In the genomic region with DNA sequence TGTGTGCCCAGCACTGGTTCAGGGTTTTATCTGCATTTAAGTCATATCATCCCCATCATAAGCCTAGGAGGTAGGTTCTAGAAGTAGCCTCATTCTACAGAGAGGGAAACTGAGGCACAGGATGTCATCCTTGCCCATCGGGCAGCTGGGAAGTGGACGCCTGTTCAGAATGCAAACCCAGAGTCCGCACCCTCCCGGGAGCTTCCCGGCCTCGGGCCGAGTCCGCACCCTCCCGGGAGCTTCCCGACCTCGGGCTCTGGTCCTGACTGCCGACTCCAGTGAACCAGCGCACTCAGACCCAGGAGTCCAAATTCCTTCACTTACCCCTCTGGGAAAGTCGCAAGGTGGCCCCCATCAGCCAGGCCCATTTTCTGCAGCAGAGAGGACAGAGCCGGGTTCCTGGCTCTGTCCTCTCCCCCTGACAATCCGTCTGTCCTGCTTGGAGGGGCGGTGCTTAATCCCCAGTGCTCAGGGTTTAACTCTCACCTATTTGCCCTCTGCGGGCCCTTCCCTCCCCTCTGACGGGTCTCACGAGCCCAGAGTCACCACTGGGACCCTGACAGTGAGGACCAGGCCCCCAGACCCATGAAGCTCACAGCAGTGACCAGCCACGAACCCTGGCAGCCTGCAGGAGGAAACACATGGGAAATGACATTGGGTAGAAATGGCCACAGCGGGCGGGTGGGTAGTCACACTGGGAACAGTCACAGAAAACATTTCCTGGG, we compare ENCODE assay signal across 24 cellular contexts.
A peak's percentile ranks its signal among the peaks of the same experiment; 100 is the strongest.
DNase-seq lines count a peak whose midpoint lies in the region; TF ChIP-seq lines count a peak whose summit lies in the region.
"Had no signal": no experiment of that assay in that cellular context is flagged by ENCODE, and none has a peak within 500 bp of the region (broad histone marks: within the 10 kb centered on the region; RNA-seq: fewer than 3 reads in every experiment).

No MANE protein-coding gene starts in this region.

- H3K23ac ChIP-seq in neuronal stem cell (ENCODE audit: low read depth, low read length, poor library complexity), result no peak overlapping the region

- H3K9me3 Mint-ChIP-seq in chondrocyte (ENCODE audit: low read depth), result no peaks in the 10 kb centered on the region
- H3K9me3 Mint-ChIP-seq: CD4-positive, alpha-beta T cell; CD8-positive, alpha-beta T cell had no signal

- no CpG with 5 or more reads among the region's 23 CpGs for WGBS in neuronal stem cell (ENCODE audit: extremely low coverage in 2 of 2, insufficient read length in 2 of 2, insufficient replicate concordance in 1 of 2), 2 donors

- DNase-seq in NCI-H82 (lab: John Stamatoyannopoulos, UW) (peak; percentile 26), NCI-H82 treated with DMSO at 0.1 percent for 48 hours (lab: John Stamatoyannopoulos, UW; ENCODE audit: unreplicated experiment) (no peak), chondrocyte (ENCODE audit: low spot score) (peak; percentile 70), neuronal stem cell (ENCODE audit: low spot score) (no peak), DMS 273 treated with DMSO at 0.1 percent for 48 hours (lab: John Stamatoyannopoulos, UW) (no peak), RPMI8226 (no peak), NCI-H1105 treated with DMSO at 0.1 percent for 48 hours (lab: John Stamatoyannopoulos, UW) (no peak)
- DNase-seq: AML-193; Caco-2; Calu3; CD4-positive, alpha-beta T cell; CD8-positive, alpha-beta T cell; DMS153; DMS53; DMS79; DND-41; EL; GDM1 had no signal

- no peak overlapping the region for H3K4me3 ChIP-seq in neuronal stem cell (ENCODE audit: low read length in 2 of 2)
- H3K4me3 ChIP-seq: A549; BLaER1 treated with 17β-estradiol and CSF1 and Interleukin-3, amounts not matched to agents 10 nM and 100 nM; GM12878 had no signal

- H3K9ac ChIP-seq in neuronal stem cell (ENCODE audit: low read depth, low read length, poor library complexity), result no peak overlapping the region
- H3K9ac ChIP-seq: BLaER1 treated with 17β-estradiol and CSF1 and Interleukin-3, amounts not matched to agents 10 nM and 100 nM had no signal

- no peak overlapping the region for H2BK15ac ChIP-seq in neuronal stem cell (ENCODE audit: low read length)

- H4K8ac ChIP-seq in neuronal stem cell (ENCODE audit: low read depth, low read length), result no peak overlapping the region

- H3K4me1 ChIP-seq in neuronal stem cell (ENCODE audit: control insufficient read depth in 2 of 2, insufficient read depth in 1 of 2, low read depth in 1 of 2, low read length in 2 of 2), result peaks cover 0 to 16% of the 10 kb centered on the region in 2 donors
- H3K4me1 ChIP-seq: A549, Caco-2 had no signal

- H2BK5ac ChIP-seq in neuronal stem cell (ENCODE audit: low read length), result no peak overlapping the region

- H3K27ac ChIP-seq in neuronal stem cell (replicated peaks; ENCODE audit: low read length), result no peak overlapping the region
- H3K27ac ChIP-seq: 22Rv1; A549; BLaER1 treated with 17β-estradiol and CSF1 and Interleukin-3, amounts not matched to agents 10 nM and 100 nM; C4-2B had no signal

- no peak overlapping the region for H2BK120ac ChIP-seq in neuronal stem cell (ENCODE audit: low read depth, low read length)

- peak overlapping the region; percentile 49 for H3K18ac ChIP-seq in neuronal stem cell (ENCODE audit: low read length)

- H2AK5ac ChIP-seq in neuronal stem cell (ENCODE audit: low read depth, low read length), result no peak overlapping the region

- no peak overlapping the region for H3K4ac ChIP-seq in neuronal stem cell (ENCODE audit: low read length)

- H3K27ac Mint-ChIP-seq in chondrocyte (ENCODE audit: unreplicated experiment), result no peak overlapping the region
- H3K27ac Mint-ChIP-seq: B cell; CD4-positive, alpha-beta T cell; CD8-positive, alpha-beta T cell had no signal

- TF ChIP-seq CTCF in chondrocyte (IDR thresholded peaks at IDR 0.05), result no peak

- no peaks in the 10 kb centered on the region for H3K79me1 ChIP-seq in neuronal stem cell (ENCODE audit: low read depth, low read length)

- no peaks in the 10 kb centered on the region for H3K9me3 ChIP-seq in neuronal stem cell (replicated peaks in 1 of 2; ENCODE audit: control insufficient read depth in 2 of 2, insufficient read depth in 1 of 2, low read depth in 1 of 2, low read length in 2 of 2)
- H3K9me3 ChIP-seq: A549; BLaER1 treated with 17β-estradiol and CSF1 and Interleukin-3, amounts not matched to agents 10 nM and 100 nM; Caco-2 had no signal

- no peak overlapping the region for H3K14ac ChIP-seq in neuronal stem cell (ENCODE audit: low read length)

- no peak overlapping the region for H4K91ac ChIP-seq in neuronal stem cell (ENCODE audit: low read depth, low read length, poor library complexity)

- no peaks in the 10 kb centered on the region for H3K36me3 Mint-ChIP-seq in chondrocyte (ENCODE audit: low read depth)
- H3K36me3 Mint-ChIP-seq: CD8-positive, alpha-beta T cell had no signal

- no peak overlapping the region for H3K4me3 Mint-ChIP-seq in chondrocyte (ENCODE audit: unreplicated experiment)
- H3K4me3 Mint-ChIP-seq: B cell; CD4-positive, alpha-beta T cell; CD8-positive, alpha-beta T cell had no signal

- no peak overlapping the region for H2BK12ac ChIP-seq in neuronal stem cell (ENCODE audit: low read length)

- no peak overlapping the region for H3K4me2 ChIP-seq in neuronal stem cell (ENCODE audit: insufficient read depth, low read length, poor library complexity, severe bottlenecking)
- H3K4me2 ChIP-seq: A549; BLaER1 treated with 17β-estradiol and CSF1 and Interleukin-3, amounts not matched to agents 10 nM and 100 nM had no signal

- H3K4me1 Mint-ChIP-seq in chondrocyte (ENCODE audit: low read depth), result no peaks in the 10 kb centered on the region
- H3K4me1 Mint-ChIP-seq: B cell had no signal

- H3K27me3 Mint-ChIP-seq in chondrocyte (ENCODE audit: low read depth), result peaks cover 16% of the 10 kb centered on the region
- H3K27me3 Mint-ChIP-seq: B cell; CD4-positive, alpha-beta T cell had no signal

- H3K36me3 ChIP-seq in neuronal stem cell (replicated peaks in 1 of 2; ENCODE audit: control insufficient read depth in 2 of 2, insufficient read depth in 2 of 2, low read length in 2 of 2), result no peaks in the 10 kb centered on the region
- H3K36me3 ChIP-seq: BLaER1 treated with 17β-estradiol and CSF1 and Interleukin-3, amounts not matched to agents 10 nM and 100 nM had no signal

- H2AFZ ChIP-seq in neuronal stem cell (ENCODE audit: low read length), result no peak overlapping the region

- H3K27me3 ChIP-seq in neuronal stem cell (ENCODE audit: control insufficient read depth in 3 of 3, insufficient read depth in 3 of 3, low read depth in 1 of 3, low read length in 3 of 3), result peaks cover 0 to 30% (median 0%) of the 10 kb centered on the region in 3 experiments

Comparison
In these comparisons a context has a peak if more than half of its experiments do, and no peak if none do; other contexts are left out.
1. DNase-seq: peak in NCI-H82 (single experiment) and chondrocyte (single experiment); none in NCI-H82 treated with DMSO at 0.1 percent for 48 hours (single experiment), neuronal stem cell (single experiment), DMS 273 treated with DMSO at 0.1 percent for 48 hours (single experiment), RPMI8226 (single experiment) and NCI-H1105 treated with DMSO at 0.1 percent for 48 hours (single experiment).